In the genomic region with DNA sequence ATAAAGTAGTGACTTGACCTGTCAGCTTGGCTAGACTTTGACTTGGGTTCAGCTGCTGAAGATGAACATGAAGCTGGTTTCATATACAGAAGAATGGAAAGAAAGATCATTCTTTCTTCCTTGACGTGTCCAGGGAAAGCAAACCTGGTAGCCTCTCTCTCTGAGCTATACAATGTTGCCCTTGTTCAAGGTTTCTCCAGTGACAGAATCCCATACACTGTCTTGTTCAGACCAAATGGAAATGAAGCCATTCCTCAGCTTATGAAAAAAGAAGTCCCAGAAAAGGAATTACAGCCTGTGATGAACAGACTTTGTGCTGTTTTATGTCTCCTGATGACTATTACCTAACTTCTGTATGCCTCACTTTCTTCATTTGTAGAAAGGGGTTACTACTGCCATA, we compare ENCODE assay signal across 33 cellular contexts.
"Had no signal": no experiment of that assay in that cellular context is flagged by ENCODE, and none has a peak within 500 bp of the region (broad histone marks: within the 10 kb centered on the region; RNA-seq: fewer than 3 reads in every experiment).

No MANE protein-coding gene starts in this region.

- DNase-seq: Karpas-422, Kasumi-1, MG63, MM.1S, MV-4-11, NCI-H1048, NCI-H1092, NCI-H1092 treated with DMSO at 0.1 percent for 48 hours, NCI-H1105, NCI-H1105 treated with DMSO at 0.1 percent for 48 hours, NCI-H1417, NCI-H1417 treated with DMSO at 0.1 percent for 48 hours, NCI-H1436, NCI-H1436 treated with DMSO at 0.1 percent for 48 hours, NCI-H146, NCI-H1694, NCI-H1694 treated with DMSO at 0.1 percent for 48 hours, NCI-H187, NCI-H187 treated with DMSO at 0.1 percent for 48 hours, NCI-H1930, NCI-H2029, NCI-H2029 treated with DMSO at 0.1 percent for 48 hours, NCI-H2081, NCI-H2081 treated with DMSO at 0.1 percent for 48 hours, NCI-H2107, NCI-H2171, NCI-H2171 treated with DMSO at 0.1 percent for 48 hours, NCI-H2227 treated with DMSO at 0.1 percent for 48 hours, NCI-H226, NCI-H345, NCI-H446, NCI-H446 treated with DMSO at 0.1 percent for 48 hours, NCI-H510A had no signal
